8 cellular contexts compared by ENCODE assay signal in genomic region chr2:119760876-119761275, GRCh38. TPM values are rescaled to one million over a fixed set of nuclear protein-coding genes. Genes with fewer than 3 reads are reported as not detected.
DNase-seq lines count a peak whose midpoint lies in the region; ATAC-seq and TF ChIP-seq lines count a peak whose summit lies in the region.

No MANE protein-coding gene starts in this region.

- no peak overlapping the region for H2AK5ac ChIP-seq in trophoblast cell (ENCODE audit: low read length)

- no peak overlapping the region for H3K27ac ChIP-seq in trophoblast cell (ENCODE audit: low read depth, low read length)

- no peak for DNase-seq in activated T-cell treated with anti-CD3 and anti-CD28 coated beads, Interleukin-2, amount 50 U/mL, for 72 hours
- no peak for DNase-seq in activated T-cell treated with anti-CD3 and anti-CD28 coated beads, Interleukin-2, amount 50 U/mL, for 1 hour
- DNase-seq in RPMI7951 (ENCODE audit: low read depth) = peak; percentile 35
- DNase-seq in erythroblast (lab: John Stamatoyannopoulos, UW) = peak; percentile 68 to 81
- DNase-seq in trophoblast cell = no peak
- DNase-seq in head of caudate nucleus = no peak
- no peak for DNase-seq in GF-D8 (lab: John Stamatoyannopoulos, UW)

- no peak for ATAC-seq in activated T-cell treated with anti-CD3 and anti-CD28 coated beads, Interleukin-2, amount 50 U/mL, for 72 hours (replicated peaks in 1 of 2)
- no peak for ATAC-seq in HG03139 (IDR thresholded peaks at IDR 0.05; ENCODE audit: unreplicated experiment)

- no peak overlapping the region for H4K91ac ChIP-seq in trophoblast cell (ENCODE audit: low read depth, low read length)

- H3K36me3 Mint-ChIP-seq in activated T-cell treated with anti-CD3 and anti-CD28 coated beads, Interleukin-2, amount 50 U/mL, for 72 hours (ENCODE audit: insufficient read depth in 2 of 2) = peaks cover 2 to 6% of the 10 kb centered on the region in 2 donors

- no peaks in the 10 kb centered on the region for H3K27me3 Mint-ChIP-seq in activated T-cell treated with anti-CD3 and anti-CD28 coated beads, Interleukin-2, amount 50 U/mL, for 72 hours (ENCODE audit: low read depth)

- WGBS in trophoblast cell (ENCODE audit: extremely low coverage, insufficient coverage, insufficient read length) = no CpG with 5 or more reads among the region's 5 CpGs

- no peak overlapping the region for H2BK120ac ChIP-seq in trophoblast cell (ENCODE audit: insufficient read depth, low read length, poor library complexity)

- H3K4me1 Mint-ChIP-seq in activated T-cell treated with anti-CD3 and anti-CD28 coated beads, Interleukin-2, amount 50 U/mL, for 72 hours (ENCODE audit: low read depth) = peaks cover 69% of the 10 kb centered on the region

- peaks cover 8% of the 10 kb centered on the region for H3K79me1 ChIP-seq in trophoblast cell (ENCODE audit: low read length)

- H3K4me3 Mint-ChIP-seq in activated T-cell treated with anti-CD3 and anti-CD28 coated beads, Interleukin-2, amount 50 U/mL, for 72 hours = peak overlapping the region; percentile 85 to 96

- peak overlapping the region; percentile 96 for H3K27ac Mint-ChIP-seq in activated T-cell treated with anti-CD3 and anti-CD28 coated beads, Interleukin-2, amount 50 U/mL, for 72 hours

- no peak for TF ChIP-seq POLR2A in erythroblast (IDR thresholded peaks at IDR 0.05; ENCODE audit: low read length)

- no peaks in the 10 kb centered on the region for H3K27me3 ChIP-seq in trophoblast cell (ENCODE audit: insufficient read depth, low read length)

- H4K8ac ChIP-seq in trophoblast cell (ENCODE audit: low read depth, low read length) = no peak overlapping the region

- no peak overlapping the region for H3K14ac ChIP-seq in trophoblast cell (ENCODE audit: low read length)

- no peak overlapping the region for H2BK5ac ChIP-seq in trophoblast cell (ENCODE audit: low read depth, low read length, poor library complexity)

- H3K4me2 ChIP-seq in trophoblast cell (ENCODE audit: low read length) = peak overlapping the region; percentile 80

- no peaks in the 10 kb centered on the region for H3K9me3 ChIP-seq in trophoblast cell (ENCODE audit: insufficient read depth, low read depth, low read length)

- H3K4ac ChIP-seq in trophoblast cell (ENCODE audit: low read depth, low read length) = no peak overlapping the region

- intact Hi-C loops in head of caudate nucleus (cut with DNase I) = no loop called here

- no peak overlapping the region for H3K23ac ChIP-seq in trophoblast cell (ENCODE audit: low read length)

- H3K4me1 ChIP-seq in trophoblast cell (ENCODE audit: control insufficient read depth in 1 of 2, insufficient read depth in 2 of 2, low read length in 2 of 2) = peaks cover 0 to 2% of the 10 kb centered on the region in 2 experiments

- no peak overlapping the region for H4K12ac ChIP-seq in trophoblast cell (ENCODE audit: low read depth, low read length)

- H3K79me2 ChIP-seq in trophoblast cell (ENCODE audit: control insufficient read depth, insufficient read depth, low read length, poor library complexity) = peaks cover 6% of the 10 kb centered on the region

- H3K18ac ChIP-seq in trophoblast cell (ENCODE audit: low read length) = no peak overlapping the region

- no peak overlapping the region for H3K9ac ChIP-seq in trophoblast cell (ENCODE audit: low read length)

- no peak overlapping the region for H3K4me3 ChIP-seq in trophoblast cell (ENCODE audit: low read depth, low read length)

- H2BK12ac ChIP-seq in trophoblast cell (ENCODE audit: low read length) = no peak overlapping the region

- no peak overlapping the region for H2AFZ ChIP-seq in trophoblast cell (ENCODE audit: insufficient read depth, low read length, poor library complexity)

- no peaks in the 10 kb centered on the region for H3K36me3 ChIP-seq in trophoblast cell (ENCODE audit: control insufficient read depth in 1 of 2, insufficient read depth in 2 of 2, low read length in 2 of 2)

- no peaks in the 10 kb centered on the region for H3K9me3 Mint-ChIP-seq in activated T-cell treated with anti-CD3 and anti-CD28 coated beads, Interleukin-2, amount 50 U/mL, for 72 hours

RNA-seq across cellular contexts. Expression of gene PTPN4, which starts 1.2 kb away (rescaled TPM):
- total RNA-seq in activated T-cell treated with anti-CD3 and anti-CD28 coated beads, Interleukin-2, amount 50 U/mL, for 72 hours = 10 to 100 TPM; 38.0 to 46.5 TPM
- 19.2 and 21.1 TPM in 2 replicates for total RNA-seq in RPMI7951 (2014; rRNA removed; shearing (Covaris generic))
- polyA plus RNA-seq in trophoblast cell (2013) = 7.0 and 8.6 TPM in 2 replicates

Comparison
In these comparisons a context has a peak if more than half of its experiments do, and no peak if none do; other contexts are left out.
1. DNase-seq: peak in RPMI7951 (single experiment) and erythroblast (2 of 2); none in activated T-cell treated with anti-CD3 and anti-CD28 coated beads, Interleukin-2, amount 50 U/mL, for 72 hours (0 of 2), activated T-cell treated with anti-CD3 and anti-CD28 coated beads, Interleukin-2, amount 50 U/mL, for 1 hour (single experiment), trophoblast cell (0 of 2), head of caudate nucleus (0 of 42) and GF-D8 (single experiment).